Comparison of ENCODE assay signal across 8 cellular contexts in genomic region chr9:85940832-85941616, GRCh38. TPM values are rescaled to one million over a fixed set of nuclear protein-coding genes. Genes with fewer than 3 reads are reported as not detected.
DNase-seq lines count a peak whose midpoint lies in the region; ATAC-seq and TF ChIP-seq lines count a peak whose summit lies in the region.

Gene NAA35 (plus strand): TSS chr9:85941146. CDS start chr9:85942160, 1,014 bp downstream.

- H3K9me3 ChIP-seq in left ventricle myocardium inferior (replicated peaks) (no peaks in the 10 kb centered on the region), prostate gland (no peaks in the 10 kb centered on the region)

- peak; percentile 94 for ATAC-seq in HG02938 (IDR thresholded peaks at IDR 0.05; ENCODE audit: unreplicated experiment)

- WGBS in prostate gland: under 1% methylated on average over 63 of the region's 93 CpGs
- WGBS in urinary bladder: under 1% methylated on average over 93 of the region's 93 CpGs

- DNase-seq in NCI-H187 (lab: John Stamatoyannopoulos, UW) (peak; percentile 83 to 90), T-helper 2 cell (peak; percentile 93 to 99 (median 98)), left ventricle myocardium inferior (peak; percentile 98), prostate gland (ENCODE audit: low spot score) (peak; percentile 99)

- H3K27me3 ChIP-seq in left ventricle myocardium inferior (ENCODE audit: low read depth): no peaks in the 10 kb centered on the region
- no peaks in the 10 kb centered on the region for H3K27me3 ChIP-seq in prostate gland (replicated peaks; ENCODE audit: insufficient read depth)

- H3K4me1 ChIP-seq in left ventricle myocardium inferior: peaks cover 46% of the 10 kb centered on the region
- peaks cover 3% of the 10 kb centered on the region for H3K4me1 ChIP-seq in prostate gland (replicated peaks)
- H3K4me1 ChIP-seq in urinary bladder (ENCODE audit: insufficient read depth): no peaks in the 10 kb centered on the region

- H3K36me3 ChIP-seq in left ventricle myocardium inferior: peaks cover 26% of the 10 kb centered on the region
- no peaks in the 10 kb centered on the region for H3K36me3 ChIP-seq in prostate gland
- H3K36me3 ChIP-seq in urinary bladder (ENCODE audit: insufficient read depth): no peaks in the 10 kb centered on the region

- TF ChIP-seq POLR2A in GM15510 (IDR thresholded peaks at IDR 0.05; ENCODE audit: borderline replicate concordance, extremely low read depth, insufficient read length): peak; percentile 57
- TF ChIP-seq POLR2A in prostate gland (IDR thresholded peaks at IDR 0.05): peak; percentile 85

- H3K27ac ChIP-seq in angular gyrus (ENCODE audit: low read depth, low read length) (peak within 1 kb of the TSS; percentile 92), left ventricle myocardium inferior (replicated peaks) (peak within 1 kb of the TSS; percentile 94), prostate gland (peak within 1 kb of the TSS; percentile 93 to 97), urinary bladder (ENCODE audit: low read depth) (peak within 1 kb of the TSS; percentile 83)

- H3K4me3 ChIP-seq in left ventricle myocardium inferior (peak within 1 kb of the TSS; percentile 82), prostate gland (peak within 1 kb of the TSS; percentile 71 to 94), urinary bladder (ENCODE audit: low read depth, low read length) (peak within 1 kb of the TSS; percentile 88)

- no peak for TF ChIP-seq CTCF in left ventricle myocardium inferior (IDR thresholded peaks at IDR 0.05; ENCODE audit: borderline replicate concordance)
- peak in 1 of 4 experiments; percentile 35 for TF ChIP-seq CTCF in prostate gland (IDR thresholded peaks at IDR 0.05)

- intact Hi-C loops in left ventricle myocardium inferior (cut with micrococcal nuclease): no loop called here
- intact Hi-C loops in prostate gland (cut with DNase I): no loop called here

RNA-seq across cellular contexts. Expression of gene NAA35, which starts in this region (rescaled TPM):
- 17.9 TPM for total RNA-seq in left ventricle myocardium inferior
- total RNA-seq in prostate gland: 10 to 100 TPM; 16.7 to 26.2 TPM
- 43.8 TPM for total RNA-seq in urinary bladder
- polyA plus RNA-seq in urinary bladder: 11.2 TPM

Comparison
In these comparisons a context has a peak if more than half of its experiments do, and no peak if none do; other contexts are left out.
1. Peak in every context shown above with its lines: DNase-seq, ATAC-seq, H3K4me3 ChIP-seq and H3K27ac ChIP-seq.